8 cellular contexts compared by ENCODE assay signal in the genomic region with DNA sequence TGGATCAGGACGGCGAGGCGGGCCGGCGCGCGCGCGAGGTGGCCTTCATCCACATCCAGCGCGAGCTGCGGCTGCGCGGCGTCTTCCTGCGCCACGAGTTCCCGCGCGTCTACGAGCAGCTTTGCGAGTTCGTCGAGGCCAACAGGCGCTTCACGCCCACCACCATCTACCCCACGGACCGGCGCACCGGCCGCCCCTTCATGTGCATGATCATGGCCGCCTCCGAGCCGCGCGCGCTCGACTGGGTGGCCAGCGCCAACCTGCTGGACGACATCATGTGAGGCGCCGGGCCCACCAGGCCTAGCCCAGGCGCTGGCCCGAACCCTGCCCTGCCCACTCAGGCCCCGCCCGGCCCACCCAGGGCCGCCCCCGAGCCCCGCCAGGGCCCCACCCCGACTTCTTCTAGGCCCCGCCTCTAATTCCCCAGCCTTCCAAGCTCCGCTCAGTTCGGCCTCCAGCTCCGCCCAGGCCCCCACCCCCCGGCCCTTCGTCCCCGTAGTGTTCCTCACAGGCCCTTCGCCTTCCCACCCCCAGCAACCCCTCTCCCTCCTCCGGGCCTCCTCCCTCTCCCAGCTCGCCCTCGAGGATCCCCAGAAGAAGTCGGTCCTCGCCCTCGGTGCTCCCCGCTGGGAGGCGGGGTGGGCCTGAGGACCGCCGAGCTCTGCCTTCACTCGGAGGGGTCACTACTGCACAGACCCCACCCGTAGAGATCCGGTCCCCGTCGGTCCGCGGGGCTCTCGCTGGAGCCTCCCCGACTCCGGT. TPM values are rescaled to one million over a fixed set of nuclear protein-coding genes. Genes with fewer than 3 reads are reported as not detected.
DNase-seq lines count a peak whose midpoint lies in the region; ATAC-seq and TF ChIP-seq lines count a peak whose summit lies in the region.

No MANE protein-coding gene starts in this region.

- peaks cover 14% of the 10 kb centered on the region for H3K4me1 ChIP-seq in A673 (ENCODE audit: insufficient read depth, low read length, poor library complexity, severe bottlenecking)
- no peaks in the 10 kb centered on the region for H3K4me1 ChIP-seq in GM23248 (ENCODE audit: insufficient read depth)
- H3K4me1 ChIP-seq in endocrine pancreas (ENCODE audit: control insufficient read depth, insufficient read depth, low read length): no peaks in the 10 kb centered on the region
- H3K4me1 ChIP-seq in mucosa of stomach (ENCODE audit: control insufficient read depth, insufficient read depth, low read length): peaks cover 34% of the 10 kb centered on the region

- peak overlapping the region; percentile 86 for H3K4me2 ChIP-seq in GM23248 (ENCODE audit: unreplicated experiment)

- no peaks in the 10 kb centered on the region for H3F3A ChIP-seq in GM23248 (ENCODE audit: insufficient read depth)

- ATAC-seq in GM18520 (IDR thresholded peaks at IDR 0.05; ENCODE audit: unreplicated experiment) (no peak), GM18867 (IDR thresholded peaks at IDR 0.05; ENCODE audit: unreplicated experiment) (no peak)

- H3K9me3 ChIP-seq in A673 (ENCODE audit: low read depth, low read length, poor library complexity, severe bottlenecking) (no peaks in the 10 kb centered on the region), GM23248 (ENCODE audit: low read depth) (no peaks in the 10 kb centered on the region), endocrine pancreas (ENCODE audit: control insufficient read depth, low read length) (no peaks in the 10 kb centered on the region), mucosa of stomach (ENCODE audit: control insufficient read depth, low read length) (no peaks in the 10 kb centered on the region)

- no peaks in the 10 kb centered on the region for H4K20me1 ChIP-seq in GM23248 (ENCODE audit: insufficient read depth)

- H3K9me2 ChIP-seq in GM23248 (ENCODE audit: insufficient read depth): no peaks in the 10 kb centered on the region

- no peak for TF ChIP-seq CTCF in A673 (conservative IDR thresholded peaks at IDR 0.05; ENCODE audit: low read depth, low read length)

- peak; percentile 83 for DNase-seq in A673 (ENCODE audit: low spot score)
- peak; percentile 66 for DNase-seq in GM23248
- DNase-seq in SKM-1 (lab: John Stamatoyannopoulos, UW; ENCODE audit: unreplicated experiment): peak; percentile 53
- no peak for DNase-seq in activated effector memory CD4-positive, alpha-beta T cell treated with Interleukin-2 at 50 U/mL for 16 hours

- peaks cover 7% of the 10 kb centered on the region; the same call in 1 of the 2 replicates for H3K79me2 ChIP-seq in GM23248 (ENCODE audit: insufficient read depth)

- H3K4me3 ChIP-seq in A673 (ENCODE audit: low read depth, low read length, poor library complexity, severe bottlenecking) (peak overlapping the region; percentile 78), GM23248 (peak overlapping the region; percentile 84), endocrine pancreas (ENCODE audit: control insufficient read depth, insufficient read depth, low read length) (no peak overlapping the region), mucosa of stomach (ENCODE audit: low read length) (peak overlapping the region; percentile 27)

- in situ Hi-C loops in GM23248 (cut with MboI): no loop called here

- WGBS in GM23248 (ENCODE audit: low coverage in 1 of 2, low lambda C conversion rate in 2 of 2, missing lambda C conversion rate in 2 of 2), 2 experiments: 2 to 6% methylated on average over 54 to 56 of the region's 78 CpGs

- H2AFZ ChIP-seq in GM23248: no peak overlapping the region

- intact Hi-C loops in A673 (cut with micrococcal nuclease; ENCODE audit: unreplicated experiment): no loop called here

- no TSS peak for BruUV-seq in A673 (replicated peaks; lab: Mats Ljungman, UMichigan)

- H3K27ac ChIP-seq in A673 (ENCODE audit: low read depth, low read length, poor library complexity, severe bottlenecking) (peak overlapping the region; percentile 82), GM23248 (no peak overlapping the region)

- H3K9ac ChIP-seq in GM23248: peak overlapping the region; percentile 83
- H3K9ac ChIP-seq in endocrine pancreas (ENCODE audit: control insufficient read depth, insufficient read depth, low read length): peak overlapping the region; percentile 26
- H3K9ac ChIP-seq in mucosa of stomach (ENCODE audit: low read length): peak overlapping the region; percentile 46

- POLR2A ChIA-PET in A673 (lab: Charles Lee; ENCODE audit: low non-redundant PET): no interaction called here

- H3K27me3 ChIP-seq in A673 (replicated peaks; ENCODE audit: insufficient read depth, low read depth, low read length, poor library complexity) (no peaks in the 10 kb centered on the region), GM23248 (replicated peaks; ENCODE audit: insufficient read depth) (0 out of 2 replicates have a peak, but pooled peaks cover 3% of the 10 kb centered on the region), endocrine pancreas (ENCODE audit: control insufficient read depth, insufficient read depth, low read length) (no peaks in the 10 kb centered on the region), mucosa of stomach (ENCODE audit: control insufficient read depth, insufficient read depth, low read length) (peaks cover 33% of the 10 kb centered on the region)

- CTCF ChIA-PET in A673 (lab: Charles Lee): interaction anchor here (1.3 kb wide), 1 partner anchor 188 kb away, joined by 4 read pairs; no protein-coding TSS in a partner anchor

- H3K36me3 ChIP-seq in A673 (ENCODE audit: insufficient read depth, low read length, poor library complexity, severe bottlenecking): no peaks in the 10 kb centered on the region
- H3K36me3 ChIP-seq in GM23248 (ENCODE audit: low read depth): no peaks in the 10 kb centered on the region
- no peaks in the 10 kb centered on the region for H3K36me3 ChIP-seq in endocrine pancreas (ENCODE audit: control insufficient read depth, insufficient read depth, low read length)
- no peaks in the 10 kb centered on the region for H3K36me3 ChIP-seq in mucosa of stomach (ENCODE audit: control insufficient read depth, insufficient read depth, low read length)

RNA-seq across cellular contexts. Expression of a gene that starts 2.0 kb away (rescaled TPM):
- 94.7 and 109 TPM in 2 replicates for total RNA-seq in A673 (2021)
- total RNA-seq in GM23248 (2014; rRNA removed; shearing (Covaris generic)): 71.1 and 84.6 TPM in 2 replicates
- 295 and 302 TPM in 2 replicates for polyA plus RNA-seq in GM23248 (2016; fragmentation: Nextera tagmentation; extraction: Ambion mirVana)

RNA-seq across cellular contexts. Expression of a gene that starts 4.9 kb away (rescaled TPM):
- 7.9 and 10.1 TPM in 2 replicates for total RNA-seq in A673 (2021)
- 1.1 and 2.3 TPM in 2 replicates for total RNA-seq in GM23248 (2014; rRNA removed; shearing (Covaris generic))
- polyA plus RNA-seq in GM23248 (2016; fragmentation: Nextera tagmentation; extraction: Ambion mirVana): 0.35 and 0.43 TPM in 2 replicates

RNA-seq across cellular contexts. Expression of a gene that starts 5.0 kb away (rescaled TPM):
- 1.8 and 2.0 TPM in 2 replicates for total RNA-seq in A673 (2021)
- total RNA-seq in GM23248 (2014; rRNA removed; shearing (Covaris generic)): 0.89 and 1.4 TPM in 2 replicates
- polyA plus RNA-seq in GM23248 (2016; fragmentation: Nextera tagmentation; extraction: Ambion mirVana): 1.1 and 1.4 TPM in 2 replicates

RNA-seq across cellular contexts. Expression of a gene that starts 18.9 kb away (rescaled TPM):
- 321 and 330 TPM in 2 replicates for total RNA-seq in A673 (2021)
- 299 and 305 TPM in 2 replicates for total RNA-seq in GM23248 (2014; rRNA removed; shearing (Covaris generic))
- 567 and 586 TPM in 2 replicates for polyA plus RNA-seq in GM23248 (2016; fragmentation: Nextera tagmentation; extraction: Ambion mirVana)

RNA-seq across cellular contexts. Expression of a gene that starts 39.1 kb away (rescaled TPM):
- 29.2 and 33.2 TPM in 2 replicates for total RNA-seq in A673 (2021)
- total RNA-seq in GM23248 (2014; rRNA removed; shearing (Covaris generic)): 8.1 and 11.5 TPM in 2 replicates
- polyA plus RNA-seq in GM23248 (2016; fragmentation: Nextera tagmentation; extraction: Ambion mirVana): 14.3 and 15.0 TPM in 2 replicates

Comparison
In these comparisons a context has a peak if more than half of its experiments do, and no peak if none do; other contexts are left out.
1. H3K9ac ChIP-seq: peak in every context shown above with its lines; median percentile 83 in GM23248; 46 in mucosa of stomach; 26 in endocrine pancreas.